Comparison of ENCODE assay signal across 16 cellular contexts in genomic region chr2:102030502-102030854, GRCh38. TPM values are rescaled to one million over a fixed set of nuclear protein-coding genes. Genes with fewer than 3 reads are reported as not detected.
DNase-seq lines count a peak whose midpoint lies in the region; ATAC-seq and TF ChIP-seq lines count a peak whose summit lies in the region.
"Had no signal": no experiment of that assay in that cellular context is flagged by ENCODE, and none has a peak within 500 bp of the region (broad histone marks: within the 10 kb centered on the region; RNA-seq: fewer than 3 reads in every experiment).

No MANE protein-coding gene starts in this region.

- no peak overlapping the region for H3K4me3 Mint-ChIP-seq in stimulated activated naive B cell treated with anti-CD40 and anti-IgM and Interleukin-4, amounts not matched to agents 10 μg/mL and 1 μg/mL and 100 μg/mL, for 72 hours
- H3K4me3 Mint-ChIP-seq: CD4-positive, CD25-positive, alpha-beta regulatory T cell; HFFc6 had no signal

- no peaks in the 10 kb centered on the region for H3K27me3 ChIP-seq in colonic mucosa
- no peaks in the 10 kb centered on the region for H3K27me3 ChIP-seq in liver (ENCODE audit: control insufficient read depth in 4 of 4, insufficient read depth in 4 of 4, low read length in 3 of 4)
- H3K27me3 ChIP-seq in parathyroid adenoma (ENCODE audit: control insufficient read depth, insufficient read depth, low read length) = no peaks in the 10 kb centered on the region
- no peaks in the 10 kb centered on the region for H3K27me3 ChIP-seq in Karpas-422 (ENCODE audit: low read length)
- H3K27me3 ChIP-seq in SK-N-SH (ENCODE audit: insufficient read depth) = no peaks in the 10 kb centered on the region
- H3K27me3 ChIP-seq: BLaER1 treated with 17β-estradiol and CSF1 and Interleukin-3, amounts not matched to agents 10 nM and 100 nM had no signal

- H3K9ac ChIP-seq in colonic mucosa (ENCODE audit: low read depth in 2 of 2, low read length in 2 of 2) (no peak overlapping the region), liver (ENCODE audit: low read depth in 1 of 2, low read length in 2 of 2) (peak overlapping the region in 1 of 2 donors; percentile 44), parathyroid adenoma (no peak overlapping the region), Karpas-422 (ENCODE audit: low read length) (no peak overlapping the region), SK-N-SH (no peak overlapping the region)
- H3K9ac ChIP-seq: BLaER1 treated with 17β-estradiol and CSF1 and Interleukin-3, amounts not matched to agents 10 nM and 100 nM had no signal

- H3K9me2 ChIP-seq in Karpas-422 (replicated peaks; ENCODE audit: insufficient read depth, low read length) (no peaks in the 10 kb centered on the region), SK-N-SH (no peaks in the 10 kb centered on the region)

- H3F3A ChIP-seq in SK-N-SH (replicated peaks; ENCODE audit: insufficient read depth) = peaks cover 7% of the 10 kb centered on the region

- no peak for ATAC-seq in stimulated activated naive B cell treated with anti-CD40 and anti-IgM and Interleukin-4, amounts not matched to agents 10 μg/mL and 1 μg/mL and 100 μg/mL, for 72 hours (replicated peaks)
- ATAC-seq: GM12878 had no signal

- WGBS in liver = 28% methylated on average over 1 of the region's 1 CpG
- 79% methylated on average over 1 of the region's 1 CpG for WGBS in SK-N-SH (ENCODE audit: low lambda C conversion rate)

- H3K4me1 ChIP-seq in colonic mucosa (no peaks in the 10 kb centered on the region), liver (ENCODE audit: control insufficient read depth in 4 of 4, insufficient read depth in 4 of 4, low read length in 3 of 4) (peaks cover 8 to 45% (median 37%) of the 10 kb centered on the region in 4 donors), parathyroid adenoma (peaks cover 47% of the 10 kb centered on the region), Karpas-422 (ENCODE audit: low read length) (no peaks in the 10 kb centered on the region), SK-N-SH (ENCODE audit: control insufficient read depth in 1 of 2, insufficient read depth in 2 of 2, low read depth in 1 of 2, low read length in 1 of 2) (peaks cover 0 to 22% of the 10 kb centered on the region in 2 experiments; a peak in 2 of 4 replicates)

- peaks cover 45 to 65% of the 10 kb centered on the region in 2 donors for H3K4me1 Mint-ChIP-seq in stimulated activated naive B cell treated with anti-CD40 and anti-IgM and Interleukin-4, amounts not matched to agents 10 μg/mL and 1 μg/mL and 100 μg/mL, for 72 hours

- H3K79me2 ChIP-seq in parathyroid adenoma (no peaks in the 10 kb centered on the region), Karpas-422 (ENCODE audit: low read length) (no peaks in the 10 kb centered on the region), SK-N-SH (ENCODE audit: insufficient read depth) (no peaks in the 10 kb centered on the region)

- H3K4me2 ChIP-seq in parathyroid adenoma (ENCODE audit: low read length) = no peak overlapping the region
- no peak overlapping the region for H3K4me2 ChIP-seq in Karpas-422 (ENCODE audit: low read depth, low read length, poor library complexity, severe bottlenecking)
- no peak overlapping the region for H3K4me2 ChIP-seq in SK-N-SH

- peak overlapping the region; percentile 24 for H3K27ac ChIP-seq in colonic mucosa
- peak overlapping the region; percentile 75 to 79 for H3K27ac ChIP-seq in liver (ENCODE audit: low read depth in 1 of 2, low read length in 2 of 2)
- no peak overlapping the region for H3K27ac ChIP-seq in parathyroid adenoma
- H3K27ac ChIP-seq in Karpas-422 (ENCODE audit: low read length) = no peak overlapping the region
- no peak overlapping the region for H3K27ac ChIP-seq in SK-N-SH (ENCODE audit: low read depth in 2 of 2, low read length in 1 of 2)
- H3K27ac ChIP-seq: BLaER1 treated with 17β-estradiol and CSF1 and Interleukin-3, amounts not matched to agents 10 nM and 100 nM had no signal

- TF ChIP-seq RAD21 in liver (IDR thresholded peaks at IDR 0.05) (no peak), SK-N-SH (IDR thresholded peaks at IDR 0.05; ENCODE audit: low read length) (no peak)

- intact Hi-C loops in colonic mucosa (cut with DNase I) = no loop called here

- no peak for TF ChIP-seq EP300 in SK-N-SH (IDR thresholded peaks at IDR 0.05; ENCODE audit: borderline replicate concordance in 1 of 2, low read depth in 1 of 2, low read length in 1 of 2)

- H2AFZ ChIP-seq in parathyroid adenoma = peak overlapping the region; percentile 7
- H2AFZ ChIP-seq in Karpas-422 (ENCODE audit: low read length) = no peak overlapping the region
- no peak overlapping the region for H2AFZ ChIP-seq in SK-N-SH (ENCODE audit: low read depth)

- no peak for TF ChIP-seq CTCF in colonic mucosa (IDR thresholded peaks at IDR 0.05)
- no peak for TF ChIP-seq CTCF in liver (IDR thresholded peaks at IDR 0.05; ENCODE audit: low read depth, low read length, missing input control)
- no peak for TF ChIP-seq CTCF in parathyroid adenoma (IDR thresholded peaks at IDR 0.05)
- TF ChIP-seq CTCF in SK-N-SH (IDR thresholded peaks at IDR 0.05) = no peak

- H3K27me3 Mint-ChIP-seq in stimulated activated naive B cell treated with anti-CD40 and anti-IgM and Interleukin-4, amounts not matched to agents 10 μg/mL and 1 μg/mL and 100 μg/mL, for 72 hours = no peaks in the 10 kb centered on the region
- H3K27me3 Mint-ChIP-seq: CD4-positive, CD25-positive, alpha-beta regulatory T cell had no signal

- DNase-seq in colonic mucosa (no peak), Karpas-422 (no peak), SIG-M5 (lab: John Stamatoyannopoulos, UW) (no peak), SK-N-SH (no peak)
- no peak for DNase-seq in stimulated activated naive B cell treated with anti-CD40 and anti-IgM and Interleukin-4, amounts not matched to agents 10 μg/mL and 1 μg/mL and 100 μg/mL, for 72 hours
- DNase-seq: ACHN; CD4-positive, CD25-positive, alpha-beta regulatory T cell; DMS79; HCEC 1CT; HFFc6 had no signal

- CTCF ChIA-PET in SK-N-SH (lab: Yijun Ruan, JAX) = interaction anchor here (6.6 kb wide), 1 partner anchor 10 kb away, joined by 34 read pairs; no protein-coding TSS in a partner anchor

- H3K36me3 ChIP-seq in colonic mucosa = no peaks in the 10 kb centered on the region
- no peaks in the 10 kb centered on the region for H3K36me3 ChIP-seq in liver (ENCODE audit: control insufficient read depth in 4 of 4, insufficient read depth in 3 of 4, low read depth in 1 of 4, low read length in 3 of 4)
- H3K36me3 ChIP-seq in parathyroid adenoma (ENCODE audit: control insufficient read depth, insufficient read depth, low read length) = no peaks in the 10 kb centered on the region
- H3K36me3 ChIP-seq in Karpas-422 (ENCODE audit: insufficient read depth, low read length) = no peaks in the 10 kb centered on the region
- H3K36me3 ChIP-seq in SK-N-SH (replicated peaks in 1 of 2; ENCODE audit: control insufficient read depth in 1 of 2, insufficient read depth in 2 of 2, low read length in 1 of 2) = no peaks in the 10 kb centered on the region

- H4K20me1 ChIP-seq in Karpas-422 (ENCODE audit: insufficient read depth, low read depth, low read length) (no peaks in the 10 kb centered on the region), SK-N-SH (ENCODE audit: insufficient read depth) (no peaks in the 10 kb centered on the region)
- H4K20me1 ChIP-seq: BLaER1 treated with 17β-estradiol and CSF1 and Interleukin-3, amounts not matched to agents 10 nM and 100 nM had no signal

- peaks cover 0 to 3% of the 10 kb centered on the region in 2 donors for H3K9me3 Mint-ChIP-seq in stimulated activated naive B cell treated with anti-CD40 and anti-IgM and Interleukin-4, amounts not matched to agents 10 μg/mL and 1 μg/mL and 100 μg/mL, for 72 hours
- H3K9me3 Mint-ChIP-seq: CD4-positive, CD25-positive, alpha-beta regulatory T cell; HFFc6 had no signal

- POLR2A ChIA-PET in SK-N-SH (lab: Yijun Ruan, JAX) = no interaction called here

- H3K36me3 Mint-ChIP-seq in stimulated activated naive B cell treated with anti-CD40 and anti-IgM and Interleukin-4, amounts not matched to agents 10 μg/mL and 1 μg/mL and 100 μg/mL, for 72 hours = no peaks in the 10 kb centered on the region
- H3K36me3 Mint-ChIP-seq: CD4-positive, CD25-positive, alpha-beta regulatory T cell had no signal

- H3K4me3 ChIP-seq in colonic mucosa (no peak overlapping the region), liver (ENCODE audit: low read depth in 1 of 3, low read length in 3 of 3) (no peak overlapping the region), parathyroid adenoma (ENCODE audit: low read depth, low read length) (no peak overlapping the region), Karpas-422 (ENCODE audit: low read length) (no peak overlapping the region), SK-N-SH (ENCODE audit: low read depth in 2 of 2, low read length in 1 of 2) (no peak overlapping the region)
- H3K4me3 ChIP-seq: BLaER1 treated with 17β-estradiol and CSF1 and Interleukin-3, amounts not matched to agents 10 nM and 100 nM; GM12878 had no signal

- H3K9me3 ChIP-seq in colonic mucosa = no peaks in the 10 kb centered on the region
- no peaks in the 10 kb centered on the region for H3K9me3 ChIP-seq in liver (ENCODE audit: control insufficient read depth in 4 of 4, low read length in 3 of 4)
- H3K9me3 ChIP-seq in parathyroid adenoma (ENCODE audit: control insufficient read depth, low read length) = no peaks in the 10 kb centered on the region
- H3K9me3 ChIP-seq in Karpas-422 (ENCODE audit: low read length) = no peaks in the 10 kb centered on the region
- no peaks in the 10 kb centered on the region for H3K9me3 ChIP-seq in SK-N-SH

- H3K27ac Mint-ChIP-seq in stimulated activated naive B cell treated with anti-CD40 and anti-IgM and Interleukin-4, amounts not matched to agents 10 μg/mL and 1 μg/mL and 100 μg/mL, for 72 hours = no peak overlapping the region
- H3K27ac Mint-ChIP-seq: CD4-positive, CD25-positive, alpha-beta regulatory T cell had no signal

TF ChIP-seq in liver, 16 proteins besides CTCF, POLR2A, EP300 and RAD21 (continues in another document):
- TF ChIP-seq EGR1 (IDR thresholded peaks at IDR 0.05; ENCODE audit: low read depth in 2 of 2) (no peak), RXRA (IDR thresholded peaks at IDR 0.05) (no peak), HNF4G (IDR thresholded peaks at IDR 0.05) (no peak)

TF ChIP-seq in SK-N-SH, 30 proteins besides CTCF, POLR2A, EP300 and RAD21 (continues in another document):
- TF ChIP-seq TCF12 (IDR thresholded peaks at IDR 0.05) (no peak), GABPA (IDR thresholded peaks at IDR 0.05; ENCODE audit: low read depth) (no peak)

RNA-seq across cellular contexts. Expression of gene IL1R2, which starts 38.7 kb away (rescaled TPM):
- total RNA-seq in colonic mucosa = 100 to 1,000 TPM in 1 of 2 donors, 10 to 100 TPM in 1; 50.1 to 152 TPM
- 10 to 100 TPM in 1 of 2 donors, 1 to 10 TPM in 1; 3.7 to 28.2 TPM for total RNA-seq in liver
- 10 to 100 TPM in 1 of 2 donors, 1 to 10 TPM in 1; 4.4 to 10.1 TPM for polyA plus RNA-seq in liver
- total RNA-seq in Karpas-422 (2014; rRNA removed; shearing (Covaris generic); ENCODE audit: low replicate concordance) = not detected in 2 replicates
- polyA plus RNA-seq in SK-N-SH (2012; rRNA removed) = 0.16 and 0.49 TPM in 2 replicates
- polyA plus RNA-seq in SK-N-SH (2012; cell fraction: cytosol; rRNA removed) = 0.31 and 0.36 TPM in 2 replicates
- polyA plus RNA-seq in SK-N-SH (2012; cell fraction: nucleus; rRNA removed) = 0.09 and 0.12 TPM in 2 replicates
- total RNA-seq: A172, G401 had no signal

Comparison
In these comparisons a context has a peak if more than half of its experiments do, and no peak if none do; other contexts are left out.
1. H3K27ac ChIP-seq: peak in colonic mucosa (single experiment) and liver (2 of 2); none in parathyroid adenoma (single experiment), Karpas-422 (single experiment) and SK-N-SH (0 of 2).